Comparison of ENCODE assay signal across 25 cellular contexts in genomic region chr11:116138280-116138679, GRCh38.
"Had no signal": no experiment of that assay in that cellular context is flagged by ENCODE, and none has a peak within 500 bp of the region (broad histone marks: within the 10 kb centered on the region; RNA-seq: fewer than 3 reads in every experiment).

No MANE protein-coding gene starts in this region.

- H3K9ac ChIP-seq: parathyroid adenoma had no signal

- H3K27ac ChIP-seq: ovary, parathyroid adenoma, psoas muscle, right lobe of liver, sigmoid colon, stomach, thoracic aorta, thyroid gland, tibial nerve, upper lobe of right lung, uterus had no signal

- H3K27me3 ChIP-seq: ovary, right lobe of liver, sigmoid colon, thyroid gland, tibial nerve, upper lobe of right lung, uterus had no signal

- H3K36me3 ChIP-seq: ovary, right lobe of liver, sigmoid colon, stomach, thoracic aorta, thyroid gland, tibial nerve, upper lobe of right lung, uterus had no signal

- H3K9me3 ChIP-seq: ovary, psoas muscle, right lobe of liver, sigmoid colon, stomach, thoracic aorta, thyroid gland, tibial nerve, upper lobe of right lung, uterus had no signal

- DNase-seq: naive thymus-derived CD8-positive, alpha-beta T cell; nephron progenitor cell; occipital lobe; ovary; posterior cingulate gyrus; psoas muscle; right cardiac atrium; right lobe of liver; sigmoid colon; small intestine; stimulated activated CD4-positive, alpha-beta T cell treated with anti-CD3 and anti-CD28 coated beads, Interleukin-15, amount 100 ng/mL, for 24 hours; stimulated activated CD4-positive, alpha-beta T cell treated with anti-CD3 and anti-CD28 coated beads, Interleukin-2, amount 100 ng/mL, for 24 hours; stimulated activated CD4-positive, alpha-beta T cell treated with anti-CD3 and anti-CD28 coated beads, Interleukin-2, amount 100 ng/mL, for 48 hours; stimulated activated CD4-positive, alpha-beta T cell treated with anti-CD3 and anti-CD28 coated beads, Interleukin-4, amount 100 ng/mL, for 24 hours; stimulated activated naive B cell treated with anti-CD40 and anti-IgM and Interleukin-4, amounts not matched to agents 10 μg/mL and 1 μg/mL and 100 μg/mL, for 72 hours; stimulated activated naive CD4-positive, alpha-beta T cell treated with Interleukin-2 at 50 U/mL for 16 hours; stomach; thyroid gland; upper lobe of right lung; uterus had no signal

- ATAC-seq: naive thymus-derived CD8-positive, alpha-beta T cell; natural killer cell treated with Interleukin-12 subunit alpha and Interleukin-12 subunit beta and Interleukin-15 and Interleukin-18, amount 100 ng/mL, for 72 hours; psoas muscle; right cardiac atrium; right lobe of liver; stimulated activated effector memory CD8-positive, alpha-beta T cell treated with anti-CD3 and anti-CD28 coated beads, Interleukin-12 subunit alpha, Interleukin-12 subunit beta, amount 100 ng/mL, for 72 hours; stimulated activated naive B cell treated with anti-CD40 and anti-IgM and Interleukin-4, amounts not matched to agents 10 μg/mL and 1 μg/mL and 100 μg/mL, for 72 hours; upper lobe of right lung had no signal

- H3K79me2 ChIP-seq: parathyroid adenoma had no signal

- H2AFZ ChIP-seq: parathyroid adenoma had no signal

- H3K4me1 ChIP-seq: parathyroid adenoma, psoas muscle, right lobe of liver, sigmoid colon, stomach, thyroid gland, tibial nerve, uterus had no signal

- H3K4me3 ChIP-seq: ovary, psoas muscle, right lobe of liver, sigmoid colon, stomach, thoracic aorta, thyroid gland, tibial nerve, upper lobe of right lung, uterus had no signal
